ENCODE assay signal across 8 cellular contexts in the genomic region with DNA sequence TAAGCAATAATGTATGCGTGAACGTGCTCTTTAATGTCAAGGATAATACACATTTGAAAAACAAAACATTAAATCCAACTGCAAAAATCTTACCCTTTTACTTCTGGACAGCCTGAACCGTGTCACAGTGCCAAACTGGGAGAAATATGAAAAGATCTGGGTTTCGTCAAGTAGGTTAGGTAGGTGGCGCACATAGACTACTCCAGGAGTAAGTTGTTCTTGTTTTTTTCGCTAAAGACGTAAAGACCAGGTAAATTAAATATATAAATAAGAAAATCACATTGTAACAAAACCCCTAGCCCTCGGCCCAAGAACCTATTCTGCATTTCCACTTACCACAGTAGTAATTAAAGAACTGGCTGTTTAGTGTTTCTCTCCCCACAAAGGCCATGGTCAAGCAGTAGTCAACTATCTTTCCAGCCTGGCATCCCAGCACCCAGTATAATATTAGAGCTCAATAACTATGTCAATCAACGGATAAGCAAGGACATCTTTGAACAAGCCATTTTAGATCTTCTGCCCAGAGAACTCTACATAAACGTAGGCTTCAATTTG. TPM values are rescaled to one million over a fixed set of nuclear protein-coding genes. Genes with fewer than 3 reads are reported as not detected.
DNase-seq lines count a peak whose midpoint lies in the region; ATAC-seq and TF ChIP-seq lines count a peak whose summit lies in the region.

No MANE protein-coding gene starts in this region.

- TF ChIP-seq CTCF in LNCaP clone FGC (IDR thresholded peaks at IDR 0.05; ENCODE audit: control insufficient read depth, extremely low read depth, insufficient read depth), result peak; percentile 23; the same call in 1 of the 2 replicates
- no peak for TF ChIP-seq CTCF in brain (conservative IDR thresholded peaks at IDR 0.05)

- no peaks in the 10 kb centered on the region for H3K9me3 Mint-ChIP-seq in brain

- peaks cover 40% of the 10 kb centered on the region for H3K36me3 Mint-ChIP-seq in brain

- DNase-seq in ELR (ENCODE audit: low read depth) (peak; percentile 15), LNCaP clone FGC (ENCODE audit: low read depth) (peak; percentile 10)
- DNase-seq in stimulated activated CD4-positive, alpha-beta T cell treated with anti-CD3 and anti-CD28 coated beads, Interleukin-12 subunit alpha, Interleukin-12 subunit beta, amount 100 ng/mL, for 4 hours, result no peak

- peaks cover 39% of the 10 kb centered on the region for H3K36me3 ChIP-seq in mesodermal cell (ENCODE audit: control insufficient read depth, insufficient read depth, low read length)

- H3K4me1 ChIP-seq in mesodermal cell (ENCODE audit: control insufficient read depth, insufficient read depth, low read length, poor library complexity, severe bottlenecking), result peaks cover 3% of the 10 kb centered on the region

- ATAC-seq in GM18867 (IDR thresholded peaks at IDR 0.05; ENCODE audit: unreplicated experiment) (no peak), HG02798 (IDR thresholded peaks at IDR 0.05; ENCODE audit: poor library complexity, unreplicated experiment) (no peak), HG03159 (IDR thresholded peaks at IDR 0.05; ENCODE audit: unreplicated experiment) (no peak)

- peak overlapping the region; percentile 46 to 98 (median 83) for H3K27ac Mint-ChIP-seq in brain

- H3K9me3 ChIP-seq in mesodermal cell (ENCODE audit: control insufficient read depth, low read length), result no peaks in the 10 kb centered on the region

- peak overlapping the region; percentile 100 for H3K4me3 ChIP-seq in LNCaP clone FGC (ENCODE audit: low read depth, low read length)
- H3K4me3 ChIP-seq in mesodermal cell (ENCODE audit: extremely low read depth, insufficient read depth, low read length, poor library complexity, severe bottlenecking), result peak overlapping the region; percentile 99

- H3K4me3 Mint-ChIP-seq in brain, result peak overlapping the region; percentile 90 to 99 (median 94)

- 0% methylated on average over 2 of the region's 10 CpGs for WGBS in mesodermal cell (ENCODE audit: insufficient coverage in 2 of 2), 2 experiments

- H3K27ac ChIP-seq in mesodermal cell (ENCODE audit: low read depth, low read length, severe bottlenecking), result no peak overlapping the region

- peaks cover 20% of the 10 kb centered on the region for H3K4me1 Mint-ChIP-seq in brain

- H3K27me3 Mint-ChIP-seq in brain, result peaks cover 23% of the 10 kb centered on the region

RNA-seq across cellular contexts. Expression of gene NIFK, which starts 1.1 kb away (rescaled TPM):
- 14.6 TPM for polyA plus RNA-seq in brain (ENCODE audit: insufficient read depth, low read depth, low replicate concordance)
- 62.9 TPM for polyA plus RNA-seq in mesodermal cell (2013, experiment 1 of 2)
- 67.3 TPM for polyA plus RNA-seq in mesodermal cell (2013, experiment 2 of 2)

RNA-seq across cellular contexts. Expression of gene TSN, which starts 19.9 kb away (rescaled TPM):
- polyA plus RNA-seq in brain (ENCODE audit: insufficient read depth, low read depth, low replicate concordance), result 67.6 TPM
- polyA plus RNA-seq in mesodermal cell (2013, experiment 1 of 2), result 81.4 TPM
- polyA plus RNA-seq in mesodermal cell (2013, experiment 2 of 2), result 70.4 TPM
